Comparison of ENCODE assay signal across 8 cellular contexts in genomic region chr19:8209111-8209964, GRCh38. TPM values are rescaled to one million over a fixed set of nuclear protein-coding genes. Genes with fewer than 3 reads are reported as not detected.
DNase-seq lines count a peak whose midpoint lies in the region; ATAC-seq and TF ChIP-seq lines count a peak whose summit lies in the region.

Gene CERS4 (plus strand): TSS chr19:8209370. CDS start chr19:8251077, 41,707 bp downstream.

- H3K4me3 Mint-ChIP-seq in activated T-helper 17 cell treated with anti-CD3 and anti-CD28 coated beads, Interleukin-2, amount 50 U/mL, for 72 hours: peak within 1 kb of the TSS; percentile 94
- peak within 1 kb of the TSS; percentile 86 to 95 (median 90) for H3K4me3 Mint-ChIP-seq in nephron

- no peaks in the 10 kb centered on the region for H3K9me3 Mint-ChIP-seq in activated T-helper 17 cell treated with anti-CD3 and anti-CD28 coated beads, Interleukin-2, amount 50 U/mL, for 72 hours
- H3K9me3 Mint-ChIP-seq in nephron: no peaks in the 10 kb centered on the region

- H3K4me1 Mint-ChIP-seq in activated T-helper 17 cell treated with anti-CD3 and anti-CD28 coated beads, Interleukin-2, amount 50 U/mL, for 72 hours: peaks cover 24% of the 10 kb centered on the region
- peaks cover 13% of the 10 kb centered on the region for H3K4me1 Mint-ChIP-seq in nephron

- H3K36me3 Mint-ChIP-seq in activated T-helper 17 cell treated with anti-CD3 and anti-CD28 coated beads, Interleukin-2, amount 50 U/mL, for 72 hours (ENCODE audit: low read depth): peaks cover 37% of the 10 kb centered on the region
- peaks cover 5% of the 10 kb centered on the region for H3K36me3 Mint-ChIP-seq in nephron (ENCODE audit: low read depth)

- ATAC-seq in GM18520 (IDR thresholded peaks at IDR 0.05; ENCODE audit: unreplicated experiment): peak; percentile 70
- ATAC-seq in HG03066 (IDR thresholded peaks at IDR 0.05; ENCODE audit: low read depth, unreplicated experiment): peak; percentile 67
- ATAC-seq in activated T-helper 17 cell treated with anti-CD3 and anti-CD28 coated beads, Interleukin-2, amount 50 U/mL, for 72 hours (replicated peaks): peak; percentile 85

- H3K27me3 Mint-ChIP-seq in activated T-helper 17 cell treated with anti-CD3 and anti-CD28 coated beads, Interleukin-2, amount 50 U/mL, for 72 hours: no peaks in the 10 kb centered on the region
- peaks cover 4% of the 10 kb centered on the region for H3K27me3 Mint-ChIP-seq in nephron (ENCODE audit: low read depth)

- no peak for TF ChIP-seq CTCF in nephron (IDR thresholded peaks at IDR 0.05; ENCODE audit: unreplicated experiment in 3 of 3)

- H3K27ac Mint-ChIP-seq in activated T-helper 17 cell treated with anti-CD3 and anti-CD28 coated beads, Interleukin-2, amount 50 U/mL, for 72 hours: peak within 1 kb of the TSS; percentile 97
- peak within 1 kb of the TSS; percentile 79 to 81 (median 80) for H3K27ac Mint-ChIP-seq in nephron

- DNase-seq in 8988T: peak; percentile 83
- peak; percentile 92 for DNase-seq in OCI-M1 (lab: John Stamatoyannopoulos, UW)
- DNase-seq in fibroblast of the conjunctiva (ENCODE audit: low read depth): peak; percentile 16
- DNase-seq in stimulated activated naive CD4-positive, alpha-beta T cell (lab: John Stamatoyannopoulos, UW): peak; percentile 72 to 91 (median 84)

RNA-seq across cellular contexts. Expression of gene CERS4, which starts in this region (rescaled TPM):
- 10 to 100 TPM; 14.7 to 33.0 TPM for total RNA-seq in activated T-helper 17 cell treated with anti-CD3 and anti-CD28 coated beads, Interleukin-2, amount 50 U/mL, for 72 hours

Comparison
In these comparisons a context has a peak if more than half of its experiments do, and no peak if none do; other contexts are left out.
1. Peak in every context shown above with its lines: DNase-seq and ATAC-seq.
2. DNase-seq: peak in every context shown above with its lines; median percentile 92 in OCI-M1; 84 in stimulated activated naive CD4-positive, alpha-beta T cell; 83 in 8988T; 16 in fibroblast of the conjunctiva.